14 cellular contexts compared by ENCODE assay signal in the genomic region with DNA sequence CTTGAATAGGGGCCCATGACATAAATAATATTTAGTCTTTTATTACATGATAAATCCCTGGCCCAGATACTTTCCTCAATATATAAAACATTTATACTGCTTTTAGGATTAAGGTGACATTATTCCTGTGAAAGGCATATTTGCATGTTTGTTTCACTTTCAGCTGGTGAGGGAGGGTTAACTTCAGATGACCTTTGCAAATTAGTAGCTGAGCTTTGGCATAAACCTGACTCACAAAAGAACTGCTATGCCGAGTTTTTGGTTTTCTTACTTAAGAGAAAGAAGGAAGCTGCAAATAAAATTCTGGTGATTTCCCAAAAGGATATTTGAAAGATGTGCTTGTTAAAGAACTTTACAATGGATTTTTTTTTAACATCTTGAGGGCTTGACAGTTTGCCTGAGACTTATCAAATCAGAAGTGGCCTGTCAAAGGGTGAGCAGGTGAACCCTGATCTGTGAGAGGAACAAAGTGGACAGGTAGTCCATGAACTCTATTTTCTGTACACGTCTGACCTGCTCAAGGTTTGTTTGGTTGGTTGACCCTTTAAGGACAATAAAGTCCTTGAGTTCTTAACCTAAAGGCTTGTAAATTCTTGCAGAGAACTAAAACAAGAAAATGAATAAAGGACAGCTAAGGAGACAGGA.
DNase-seq lines count a peak whose midpoint lies in the region; ATAC-seq, FAIRE-seq and TF ChIP-seq lines count a peak whose summit lies in the region.
"Had no signal": no experiment of that assay in that cellular context is flagged by ENCODE, and none has a peak within 500 bp of the region (broad histone marks: within the 10 kb centered on the region; RNA-seq: fewer than 3 reads in every experiment).

No MANE protein-coding gene starts in this region.

- no peak for TF ChIP-seq EP300 in GM12878 (IDR thresholded peaks at IDR 0.05; ENCODE audit: borderline replicate concordance in 1 of 2, control insufficient read depth in 1 of 2, low read depth in 2 of 2, low read length in 2 of 2)

- TF ChIP-seq RAD21 in GM12878 (IDR thresholded peaks at IDR 0.05; ENCODE audit: insufficient read depth, low read depth, low read length) = no peak

- no peaks in the 10 kb centered on the region for H3K9me3 ChIP-seq in GM12878 (replicated peaks; ENCODE audit: control insufficient read depth, insufficient read depth, low read length)
- H3K9me3 ChIP-seq: testis had no signal

- no peak overlapping the region for H3K9ac ChIP-seq in GM12878 (ENCODE audit: control insufficient read depth, insufficient read depth, low read length)

- FAIRE-seq in GM12878 (lab: Jason Lieb, UNC) = peak; percentile 85

- WGBS in GM12878 (ENCODE audit: insufficient coverage, insufficient replicate concordance, low lambda C conversion rate, missing lambda C conversion rate) = 0% methylated on average over 2 of the region's 2 CpGs

- H3K4me1 ChIP-seq in GM12878 (ENCODE audit: control insufficient read depth, insufficient read depth, low read length) = peaks cover 14% of the 10 kb centered on the region

- no peak for TF ChIP-seq POLR2A in GM12878 (IDR thresholded peaks at IDR 0.05; ENCODE audit: low read depth, low read length)

- H3K4me3 ChIP-seq in GM12878 = no peak overlapping the region
- no peak overlapping the region for H3K4me3 ChIP-seq in H7 (ENCODE audit: insufficient read depth, low read depth, low read length)
- H3K4me3 ChIP-seq: testis had no signal

- no TSS peak for BruUV-seq in GM12878 (replicated peaks; lab: Mats Ljungman, UMichigan)

- H3K27me3 ChIP-seq in GM12878 (replicated peaks in 1 of 2; ENCODE audit: control insufficient read depth in 2 of 2, insufficient read depth in 2 of 2, low read length in 1 of 2) = 0 out of 4 replicates have a peak, but pooled peaks cover 0 to 3% of the 10 kb centered on the region in 2 experiments
- no peaks in the 10 kb centered on the region for H3K27me3 ChIP-seq in H7 (ENCODE audit: control insufficient read depth, insufficient read depth, low read length)
- H3K27me3 ChIP-seq: testis had no signal

- in situ Hi-C loops in GM12878 (cut with MboI) = no loop called here

- ATAC-seq in GM18517 (IDR thresholded peaks at IDR 0.05; ENCODE audit: unreplicated experiment) (peak; percentile 94), GM21390 (IDR thresholded peaks at IDR 0.05; ENCODE audit: unreplicated experiment) (peak; percentile 94), HG03095 (IDR thresholded peaks at IDR 0.05; ENCODE audit: unreplicated experiment) (peak; percentile 75), GM12878 (peak; percentile 76)

- POLR2A ChIA-PET in GM12878 (lab: Charles Lee) = no interaction called here

- no peaks in the 10 kb centered on the region for H3K79me2 ChIP-seq in GM12878 (ENCODE audit: control insufficient read depth, insufficient read depth, low read length)

- DNase-seq in GM12878 (ENCODE audit: low read depth, low spot score) (peak; percentile 23), NCI-H2107 (lab: John Stamatoyannopoulos, UW) (no peak), KG1 (lab: John Stamatoyannopoulos, UW) (no peak), H7 (no peak), substantia nigra (lab: John Stamatoyannopoulos, UW) (no peak)
- DNase-seq: activated CD4-positive, alpha-beta T cell treated with anti-CD3 and anti-CD28 coated beads, Interleukin-2, amount 50 U/mL, for 48 hours; CD4-positive, alpha-beta memory T cell; foreskin melanocyte; midbrain; NCI-H1417; testis had no signal

- no peak overlapping the region for H3K27ac ChIP-seq in GM12878 (ENCODE audit: control insufficient read depth, insufficient read depth)
- H3K27ac ChIP-seq in substantia nigra (ENCODE audit: low read depth, low read length, poor library complexity, severe bottlenecking) = no peak overlapping the region
- H3K27ac ChIP-seq: testis had no signal

- RAD21 ChIA-PET in GM12878 (lab: Charles Lee; ENCODE audit: unreplicated experiment) = no interaction called here

- CTCF ChIA-PET in GM12878 (lab: Yijun Ruan, JAX) = interaction anchor here (1.4 to 2.0 kb wide), 2 partner anchors 24 to 338 kb away, joined by 3 to 6 read pairs; no protein-coding TSS in a partner anchor

- SMC1A ChIA-PET in GM12878 (lab: Charles Lee; ENCODE audit: uncharacterized antibody, unreplicated experiment) = interaction anchor here (0.9 to 1.0 kb wide), 3 partner anchors 13 to 30 kb away, joined by 3 to 4 read pairs (median 3); no protein-coding TSS in a partner anchor

- no peak for TF ChIP-seq CTCF in GM12878 (IDR thresholded peaks at IDR 0.05 in 2 of 3, conservative IDR thresholded peaks at IDR 0.05 in 1 of 3; ENCODE audit: control insufficient read depth in 2 of 3, extremely low read depth in 1 of 3, insufficient read depth in 1 of 3, low read depth in 3 of 3, low read length in 3 of 3)

- intact Hi-C loops in GM12878 (cut with micrococcal nuclease; ENCODE audit: unreplicated experiment) = no loop called here

- no peaks in the 10 kb centered on the region for H4K20me1 ChIP-seq in GM12878 (ENCODE audit: control insufficient read depth, insufficient read depth)

- H3K36me3 ChIP-seq in GM12878 (ENCODE audit: control insufficient read depth in 2 of 2, insufficient read depth in 2 of 2, low read length in 1 of 2) (no peaks in the 10 kb centered on the region), H7 (replicated peaks; ENCODE audit: control insufficient read depth, insufficient read depth, low read length) (no peaks in the 10 kb centered on the region)

- H2AFZ ChIP-seq in GM12878 (ENCODE audit: control insufficient read depth, low read depth, low read length) = no peak overlapping the region

- peak overlapping the region; percentile 38 for H3K4me2 ChIP-seq in GM12878 (ENCODE audit: control insufficient read depth, insufficient read depth)

TF ChIP-seq in GM12878, 131 proteins besides CTCF, POLR2A, EP300 and RAD21:
- TF ChIP-seq NR2F1 (conservative IDR thresholded peaks at IDR 0.05) (peak; percentile 79), POU2F2 (IDR thresholded peaks at IDR 0.05; ENCODE audit: borderline replicate concordance, low read depth, low read length) (peak; percentile 61; the same call in 1 of the 3 replicates), NBN (IDR thresholded peaks at IDR 0.05) (no peak)
